7 cellular contexts compared by ENCODE assay signal in the genomic region with DNA sequence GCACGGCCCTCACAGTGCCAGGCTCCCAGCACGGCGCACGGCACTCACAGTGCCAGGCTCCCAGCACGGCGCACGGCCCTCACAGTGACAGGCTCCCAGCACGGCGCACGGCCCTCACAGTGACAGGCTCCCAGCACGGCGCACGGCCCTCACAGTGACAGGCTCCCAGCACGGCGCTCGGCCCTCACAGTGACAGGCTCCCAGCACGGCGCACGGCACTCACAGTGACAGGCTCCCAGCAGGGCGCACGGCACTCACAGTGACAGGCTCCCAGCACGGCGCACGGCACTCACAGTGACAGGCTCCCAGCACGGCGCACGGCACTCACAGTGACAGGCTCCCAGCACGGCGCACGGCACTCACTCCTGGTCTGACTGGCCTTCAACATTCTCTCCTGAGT. TPM values are rescaled to one million over a fixed set of nuclear protein-coding genes. Genes with fewer than 3 reads are reported as not detected.
A peak's percentile ranks its signal among the peaks of the same experiment; 100 is the strongest.
DNase-seq lines count a peak whose midpoint lies in the region; ATAC-seq and TF ChIP-seq lines count a peak whose summit lies in the region.
"Not testable (repeated sequence)": the region's sequence is repeated elsewhere in the genome, so short reads cannot be mapped to it uniquely, and the experiment has no call there.

No MANE protein-coding gene starts in this region.

- not testable (repeated sequence) for H3K27ac ChIP-seq in DND-41 (ENCODE audit: low read length)
- H3K27ac ChIP-seq in mucosa of rectum (ENCODE audit: low read depth in 2 of 2, low read length in 2 of 2), result peak overlapping the region; percentile 13 to 52

- POLR2A ChIA-PET in WTC11 (lab: Charles Lee), result not testable (repeated sequence)

- not testable (repeated sequence) for H3K79me2 ChIP-seq in DND-41 (ENCODE audit: insufficient read depth, low read length)

- not testable (repeated sequence) for TF ChIP-seq CTCF in DND-41 (IDR thresholded peaks at IDR 0.05; ENCODE audit: borderline replicate concordance, extremely low read depth, low read length, poor library complexity, severe bottlenecking); WTC11 (IDR thresholded peaks at IDR 0.05)

- CTCF ChIA-PET in WTC11 (lab: Charles Lee), result not testable (repeated sequence)

- not testable (repeated sequence) for DNase-seq in DND-41; WTC11 (ENCODE audit: low spot score); activated T-cell treated with anti-CD3 and anti-CD28 coated beads, Interleukin-2, amount 50 U/mL, for 4 hours
- peak; percentile 22 for DNase-seq in NCI-H2171 treated with DMSO at 0.1 percent for 48 hours (lab: John Stamatoyannopoulos, UW)
- DNase-seq in activated naive CD8-positive, alpha-beta T cell treated with anti-CD3 and anti-CD28 coated beads for 36 hours, result peak; percentile 50
- DNase-seq in stimulated activated CD4-positive, alpha-beta T cell treated with anti-CD3 and anti-CD28 coated beads, Interleukin-15, amount 100 ng/mL, for 24 hours, result peak; percentile 20

- H3K36me3 Mint-ChIP-seq in WTC11, result peaks cover 12% of the 10 kb centered on the region
- H3K36me3 Mint-ChIP-seq in activated T-cell treated with anti-CD3 and anti-CD28 coated beads, Interleukin-2, amount 50 U/mL, for 4 hours (ENCODE audit: insufficient read depth), result peaks cover 22% of the 10 kb centered on the region
- peaks cover 42% of the 10 kb centered on the region for H3K36me3 Mint-ChIP-seq in activated naive CD8-positive, alpha-beta T cell treated with anti-CD3 and anti-CD28 coated beads for 36 hours

- H3K4me3 ChIP-seq in DND-41 (ENCODE audit: low read depth in 1 of 2, low read length in 2 of 2); mucosa of rectum (ENCODE audit: low read length in 2 of 2): not testable (repeated sequence)

- H4K20me1 ChIP-seq in DND-41 (ENCODE audit: insufficient read depth, low read length), result not testable (repeated sequence)

- H3K4me1 ChIP-seq in DND-41 (ENCODE audit: insufficient read depth, low read length), result not testable (repeated sequence)
- H3K4me1 ChIP-seq in mucosa of rectum (ENCODE audit: control insufficient read depth in 2 of 2, insufficient read depth in 2 of 2, low read length in 2 of 2), result peaks cover 4 to 13% of the 10 kb centered on the region in 2 donors

- H3K27me3 ChIP-seq in DND-41 (ENCODE audit: insufficient read depth, low read length, poor library complexity); mucosa of rectum (ENCODE audit: control insufficient read depth in 2 of 2, insufficient read depth in 2 of 2, low read length in 2 of 2): not testable (repeated sequence)

- H3K27ac Mint-ChIP-seq in WTC11, result peak overlapping the region; percentile 49; the same call in 1 of the 2 replicates
- peak overlapping the region; percentile 57 for H3K27ac Mint-ChIP-seq in activated naive CD8-positive, alpha-beta T cell treated with anti-CD3 and anti-CD28 coated beads for 36 hours

- H3K27me3 Mint-ChIP-seq in WTC11 (ENCODE audit: low read depth); activated T-cell treated with anti-CD3 and anti-CD28 coated beads, Interleukin-2, amount 50 U/mL, for 4 hours (ENCODE audit: low read depth); activated naive CD8-positive, alpha-beta T cell treated with anti-CD3 and anti-CD28 coated beads for 36 hours: not testable (repeated sequence)

- H3K36me3 ChIP-seq in DND-41 (ENCODE audit: insufficient read depth, low read length), result peaks cover 10% of the 10 kb centered on the region
- peaks cover 17 to 24% of the 10 kb centered on the region in 2 donors for H3K36me3 ChIP-seq in mucosa of rectum (ENCODE audit: control insufficient read depth in 2 of 2, insufficient read depth in 2 of 2, low read length in 2 of 2)

- H3K9me3 Mint-ChIP-seq in WTC11; activated T-cell treated with anti-CD3 and anti-CD28 coated beads, Interleukin-2, amount 50 U/mL, for 4 hours; activated naive CD8-positive, alpha-beta T cell treated with anti-CD3 and anti-CD28 coated beads for 36 hours: not testable (repeated sequence)

- not testable (repeated sequence) for H3K4me1 Mint-ChIP-seq in WTC11
- H3K4me1 Mint-ChIP-seq in activated T-cell treated with anti-CD3 and anti-CD28 coated beads, Interleukin-2, amount 50 U/mL, for 4 hours (ENCODE audit: low read depth), result peaks cover 30% of the 10 kb centered on the region
- H3K4me1 Mint-ChIP-seq in activated naive CD8-positive, alpha-beta T cell treated with anti-CD3 and anti-CD28 coated beads for 36 hours, result peaks cover 41% of the 10 kb centered on the region

- ATAC-seq in DND-41 (ENCODE audit: insufficient read depth, low read depth); WTC11; activated T-cell treated with anti-CD3 and anti-CD28 coated beads, Interleukin-2, amount 50 U/mL, for 4 hours: not testable (repeated sequence)

- H3K4me3 Mint-ChIP-seq in WTC11, result not testable (repeated sequence)
- peak overlapping the region; percentile 64 for H3K4me3 Mint-ChIP-seq in activated T-cell treated with anti-CD3 and anti-CD28 coated beads, Interleukin-2, amount 50 U/mL, for 4 hours
- peak overlapping the region; percentile 61 for H3K4me3 Mint-ChIP-seq in activated naive CD8-positive, alpha-beta T cell treated with anti-CD3 and anti-CD28 coated beads for 36 hours

- not testable (repeated sequence) for H3K9me3 ChIP-seq in DND-41 (ENCODE audit: insufficient read depth, low read length, severe bottlenecking); mucosa of rectum (ENCODE audit: control insufficient read depth in 2 of 2, low read length in 2 of 2)

- peak overlapping the region; percentile 35; the same call in 1 of the 2 replicates for H3K4me2 ChIP-seq in DND-41 (ENCODE audit: insufficient read depth, low read length)

- not testable (repeated sequence) for H2AFZ ChIP-seq in DND-41 (ENCODE audit: low read depth, low read length)

- not testable (repeated sequence) for H3K9ac ChIP-seq in DND-41 (ENCODE audit: low read depth, low read length); mucosa of rectum (ENCODE audit: low read depth in 1 of 2, low read length in 2 of 2)

RNA-seq across cellular contexts. Expression of a gene that starts 7.6 kb away (rescaled TPM):
- 36.8 to 47.8 TPM (median 39.6 TPM) in 3 replicates for total RNA-seq in WTC11 (2021)
- 10 to 100 TPM; 74.6 to 86.9 (median 75.9) TPM for total RNA-seq in activated T-cell treated with anti-CD3 and anti-CD28 coated beads, Interleukin-2, amount 50 U/mL, for 4 hours
- total RNA-seq in activated naive CD8-positive, alpha-beta T cell treated with anti-CD3 and anti-CD28 coated beads for 36 hours, result 10 to 100 TPM; 51.5 to 57.2 TPM

RNA-seq across cellular contexts. Expression of a gene that starts 51.2 kb away (rescaled TPM):
- 50.2 to 58.7 TPM (median 53.9 TPM) in 3 replicates for total RNA-seq in WTC11 (2021)
- 10 to 100 TPM; 52.3 to 54.4 (median 53.5) TPM for total RNA-seq in activated T-cell treated with anti-CD3 and anti-CD28 coated beads, Interleukin-2, amount 50 U/mL, for 4 hours
- total RNA-seq in activated naive CD8-positive, alpha-beta T cell treated with anti-CD3 and anti-CD28 coated beads for 36 hours, result 10 to 100 TPM; 47.9 to 48.6 TPM
